Comparison of ENCODE assay signal across 1 cellular context in the genomic region with DNA sequence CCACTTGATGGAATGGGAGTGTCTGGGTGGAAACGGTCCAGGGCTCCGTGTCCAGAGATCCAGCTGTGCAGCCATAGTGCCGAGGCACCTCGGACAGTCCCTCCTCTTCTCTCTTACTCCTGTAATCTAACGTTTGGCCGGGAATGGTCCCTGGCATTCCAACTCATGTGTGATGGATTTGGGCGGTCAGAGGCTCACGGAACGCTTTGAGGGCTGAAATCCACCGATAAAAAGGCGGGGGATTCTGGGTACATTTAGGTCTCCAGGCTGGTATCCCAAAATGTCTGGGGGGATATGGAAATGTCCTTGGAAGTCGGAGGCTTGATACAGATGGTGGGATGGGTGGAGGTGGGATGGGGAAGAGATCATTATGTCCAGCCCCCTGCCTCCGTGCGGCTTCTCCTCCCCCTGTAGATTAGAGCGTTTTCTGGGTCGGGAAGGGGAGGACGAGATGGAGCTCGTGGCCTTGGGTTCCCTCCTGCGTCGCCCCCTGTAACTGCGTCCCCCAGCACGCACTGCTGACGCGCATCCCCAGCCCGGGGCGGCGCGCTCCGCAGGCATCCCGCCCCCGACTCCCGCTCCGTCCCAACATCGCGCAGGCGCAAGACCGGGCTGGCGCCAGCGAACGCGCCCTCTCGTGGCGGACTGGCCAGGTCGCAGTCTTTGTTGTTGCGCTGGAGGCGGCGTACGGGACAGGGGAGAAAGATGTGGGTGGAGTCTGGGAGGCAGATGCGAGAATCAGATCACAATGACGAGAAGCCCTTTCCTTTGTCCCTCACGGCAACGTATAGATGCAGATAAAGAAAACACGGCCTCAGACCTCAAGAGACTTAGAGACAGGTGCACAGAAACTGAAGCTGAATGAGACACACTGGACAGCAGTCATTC.
TF ChIP-seq lines count a peak whose summit lies in the region.

No MANE protein-coding gene starts in this region.

TF ChIP-seq in GM12878, 131 proteins besides CTCF, POLR2A, EP300 and RAD21 (continued from another document and continues in another):
- no peak for TF ChIP-seq BCL11A (IDR thresholded peaks at IDR 0.05; ENCODE audit: low read depth, low read length)
- 0 out of 2 replicates have a peak, but pooled peaks have one; percentile 61 for TF ChIP-seq HDGF (IDR thresholded peaks at IDR 0.05)
- TF ChIP-seq, protein P1, sequence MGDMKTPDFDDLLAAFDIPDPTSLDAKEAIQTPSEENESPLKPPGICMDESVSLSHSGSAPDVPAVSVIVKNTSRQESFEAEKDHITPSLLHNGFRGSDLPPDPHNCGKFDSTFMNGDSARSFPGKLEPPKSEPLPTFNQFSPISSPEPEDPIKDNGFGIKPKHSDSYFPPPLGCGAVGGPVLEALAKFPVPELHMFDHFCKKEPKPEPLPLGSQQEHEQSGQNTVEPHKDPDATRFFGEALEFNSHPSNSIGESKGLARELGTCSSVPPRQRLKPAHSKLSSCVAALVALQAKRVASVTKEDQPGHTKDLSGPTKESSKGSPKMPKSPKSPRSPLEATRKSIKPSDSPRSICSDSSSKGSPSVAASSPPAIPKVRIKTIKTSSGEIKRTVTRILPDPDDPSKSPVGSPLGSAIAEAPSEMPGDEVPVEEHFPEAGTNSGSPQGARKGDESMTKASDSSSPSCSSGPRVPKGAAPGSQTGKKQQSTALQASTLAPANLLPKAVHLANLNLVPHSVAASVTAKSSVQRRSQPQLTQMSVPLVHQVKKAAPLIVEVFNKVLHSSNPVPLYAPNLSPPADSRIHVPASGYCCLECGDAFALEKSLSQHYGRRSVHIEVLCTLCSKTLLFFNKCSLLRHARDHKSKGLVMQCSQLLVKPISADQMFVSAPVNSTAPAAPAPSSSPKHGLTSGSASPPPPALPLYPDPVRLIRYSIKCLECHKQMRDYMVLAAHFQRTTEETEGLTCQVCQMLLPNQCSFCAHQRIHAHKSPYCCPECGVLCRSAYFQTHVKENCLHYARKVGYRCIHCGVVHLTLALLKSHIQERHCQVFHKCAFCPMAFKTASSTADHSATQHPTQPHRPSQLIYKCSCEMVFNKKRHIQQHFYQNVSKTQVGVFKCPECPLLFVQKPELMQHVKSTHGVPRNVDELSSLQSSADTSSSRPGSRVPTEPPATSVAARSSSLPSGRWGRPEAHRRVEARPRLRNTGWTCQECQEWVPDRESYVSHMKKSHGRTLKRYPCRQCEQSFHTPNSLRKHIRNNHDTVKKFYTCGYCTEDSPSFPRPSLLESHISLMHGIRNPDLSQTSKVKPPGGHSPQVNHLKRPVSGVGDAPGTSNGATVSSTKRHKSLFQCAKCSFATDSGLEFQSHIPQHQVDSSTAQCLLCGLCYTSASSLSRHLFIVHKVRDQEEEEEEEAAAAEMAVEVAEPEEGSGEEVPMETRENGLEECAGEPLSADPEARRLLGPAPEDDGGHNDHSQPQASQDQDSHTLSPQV (IDR thresholded peaks at IDR 0.05) = peak; percentile 49; the same call in 1 of the 2 replicates
- no peak; a peak in 2 of 4 replicates for TF ChIP-seq IKZF2 (IDR thresholded peaks at IDR 0.05)
- TF ChIP-seq, protein P2, sequence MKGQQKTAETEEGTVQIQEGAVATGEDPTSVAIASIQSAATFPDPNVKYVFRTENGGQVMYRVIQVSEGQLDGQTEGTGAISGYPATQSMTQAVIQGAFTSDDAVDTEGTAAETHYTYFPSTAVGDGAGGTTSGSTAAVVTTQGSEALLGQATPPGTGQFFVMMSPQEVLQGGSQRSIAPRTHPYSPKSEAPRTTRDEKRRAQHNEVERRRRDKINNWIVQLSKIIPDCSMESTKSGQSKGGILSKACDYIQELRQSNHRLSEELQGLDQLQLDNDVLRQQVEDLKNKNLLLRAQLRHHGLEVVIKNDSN (IDR thresholded peaks at IDR 0.05; ENCODE audit: borderline replicate concordance, extremely low read length, insufficient read depth, low read depth, low read length) = no peak
- peak; percentile 69; the same call in 1 of the 2 replicates for TF ChIP-seq YY1 (IDR thresholded peaks at IDR 0.05; ENCODE audit: low read depth, low read length)
- peak; percentile 16; the same call in 1 of the 2 replicates for TF ChIP-seq MTA2 (IDR thresholded peaks at IDR 0.05; ENCODE audit: low read depth)
- TF ChIP-seq EZH2 (IDR thresholded peaks at IDR 0.05; ENCODE audit: borderline replicate concordance, control insufficient read depth, low read depth, low read length) = no peak
- TF ChIP-seq TCF12 (IDR thresholded peaks at IDR 0.05; ENCODE audit: low read depth, low read length) = 0 out of 2 replicates have a peak, but pooled peaks have one; percentile 17
- TF ChIP-seq PML (IDR thresholded peaks at IDR 0.05; ENCODE audit: low read length) = no peak
- TF ChIP-seq, protein P3, sequence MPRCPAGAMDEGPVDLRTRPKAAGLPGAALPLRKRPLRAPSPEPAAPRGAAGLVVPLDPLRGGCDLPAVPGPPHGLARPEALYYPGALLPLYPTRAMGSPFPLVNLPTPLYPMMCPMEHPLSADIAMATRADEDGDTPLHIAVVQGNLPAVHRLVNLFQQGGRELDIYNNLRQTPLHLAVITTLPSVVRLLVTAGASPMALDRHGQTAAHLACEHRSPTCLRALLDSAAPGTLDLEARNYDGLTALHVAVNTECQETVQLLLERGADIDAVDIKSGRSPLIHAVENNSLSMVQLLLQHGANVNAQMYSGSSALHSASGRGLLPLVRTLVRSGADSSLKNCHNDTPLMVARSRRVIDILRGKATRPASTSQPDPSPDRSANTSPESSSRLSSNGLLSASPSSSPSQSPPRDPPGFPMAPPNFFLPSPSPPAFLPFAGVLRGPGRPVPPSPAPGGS (IDR thresholded peaks at IDR 0.05; ENCODE audit: borderline replicate concordance, insufficient read depth, low read depth, low read length, poor library complexity, severe bottlenecking) = peak; percentile 11
- TF ChIP-seq POLR2AphosphoS5 (IDR thresholded peaks at IDR 0.05; ENCODE audit: low read length) = 0 out of 2 replicates have a peak, but pooled peaks have one; percentile 28
- TF ChIP-seq SUPT20H (IDR thresholded peaks at IDR 0.05; ENCODE audit: borderline replicate concordance, control insufficient read depth, low read depth, low read length) = no peak
- TF ChIP-seq CEBPZ (IDR thresholded peaks at IDR 0.05; ENCODE audit: low read depth, low read length) = no peak
- no peak for TF ChIP-seq SRF (IDR thresholded peaks at IDR 0.05; ENCODE audit: low read depth in 2 of 2, low read length in 2 of 2)
- no peak for TF ChIP-seq CEBPB (IDR thresholded peaks at IDR 0.05; ENCODE audit: borderline replicate concordance in 1 of 2, low read depth in 2 of 2, low read length in 2 of 2)
- no peak for TF ChIP-seq ZNF384 (IDR thresholded peaks at IDR 0.05; ENCODE audit: borderline replicate concordance, low read depth, low read length)
- TF ChIP-seq PAX5 (IDR thresholded peaks at IDR 0.05; ENCODE audit: borderline replicate concordance, low read depth, low read length) = peak; percentile 11; the same call in 1 of the 2 replicates
- TF ChIP-seq BMI1 (IDR thresholded peaks at IDR 0.05; ENCODE audit: borderline replicate concordance) = no peak
- TF ChIP-seq BACH1 (IDR thresholded peaks at IDR 0.05; ENCODE audit: borderline replicate concordance) = no peak
- TF ChIP-seq SREBF1 (IDR thresholded peaks at IDR 0.05; ENCODE audit: low read length) = no peak
- TF ChIP-seq NFYA (IDR thresholded peaks at IDR 0.05; ENCODE audit: borderline replicate concordance, low read depth, low read length) = no peak
- TF ChIP-seq SIN3A (IDR thresholded peaks at IDR 0.05; ENCODE audit: low read depth, low read length) = 0 out of 2 replicates have a peak, but pooled peaks have one; percentile 38
- TF ChIP-seq, protein P4, sequence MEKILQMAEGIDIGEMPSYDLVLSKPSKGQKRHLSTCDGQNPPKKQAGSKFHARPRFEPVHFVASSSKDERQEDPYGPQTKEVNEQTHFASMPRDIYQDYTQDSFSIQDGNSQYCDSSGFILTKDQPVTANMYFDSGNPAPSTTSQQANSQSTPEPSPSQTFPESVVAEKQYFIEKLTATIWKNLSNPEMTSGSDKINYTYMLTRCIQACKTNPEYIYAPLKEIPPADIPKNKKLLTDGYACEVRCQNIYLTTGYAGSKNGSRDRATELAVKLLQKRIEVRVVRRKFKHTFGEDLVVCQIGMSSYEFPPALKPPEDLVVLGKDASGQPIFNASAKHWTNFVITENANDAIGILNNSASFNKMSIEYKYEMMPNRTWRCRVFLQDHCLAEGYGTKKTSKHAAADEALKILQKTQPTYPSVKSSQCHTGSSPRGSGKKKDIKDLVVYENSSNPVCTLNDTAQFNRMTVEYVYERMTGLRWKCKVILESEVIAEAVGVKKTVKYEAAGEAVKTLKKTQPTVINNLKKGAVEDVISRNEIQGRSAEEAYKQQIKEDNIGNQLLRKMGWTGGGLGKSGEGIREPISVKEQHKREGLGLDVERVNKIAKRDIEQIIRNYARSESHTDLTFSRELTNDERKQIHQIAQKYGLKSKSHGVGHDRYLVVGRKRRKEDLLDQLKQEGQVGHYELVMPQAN (conservative IDR thresholded peaks at IDR 0.05) = no peak; the same call in 1 of the 2 replicates
- TF ChIP-seq TCF7 (IDR thresholded peaks at IDR 0.05; ENCODE audit: borderline replicate concordance) = no peak
- no peak for TF ChIP-seq HDAC6 (IDR thresholded peaks at IDR 0.05; ENCODE audit: unreplicated experiment)
- TF ChIP-seq, protein P5, sequence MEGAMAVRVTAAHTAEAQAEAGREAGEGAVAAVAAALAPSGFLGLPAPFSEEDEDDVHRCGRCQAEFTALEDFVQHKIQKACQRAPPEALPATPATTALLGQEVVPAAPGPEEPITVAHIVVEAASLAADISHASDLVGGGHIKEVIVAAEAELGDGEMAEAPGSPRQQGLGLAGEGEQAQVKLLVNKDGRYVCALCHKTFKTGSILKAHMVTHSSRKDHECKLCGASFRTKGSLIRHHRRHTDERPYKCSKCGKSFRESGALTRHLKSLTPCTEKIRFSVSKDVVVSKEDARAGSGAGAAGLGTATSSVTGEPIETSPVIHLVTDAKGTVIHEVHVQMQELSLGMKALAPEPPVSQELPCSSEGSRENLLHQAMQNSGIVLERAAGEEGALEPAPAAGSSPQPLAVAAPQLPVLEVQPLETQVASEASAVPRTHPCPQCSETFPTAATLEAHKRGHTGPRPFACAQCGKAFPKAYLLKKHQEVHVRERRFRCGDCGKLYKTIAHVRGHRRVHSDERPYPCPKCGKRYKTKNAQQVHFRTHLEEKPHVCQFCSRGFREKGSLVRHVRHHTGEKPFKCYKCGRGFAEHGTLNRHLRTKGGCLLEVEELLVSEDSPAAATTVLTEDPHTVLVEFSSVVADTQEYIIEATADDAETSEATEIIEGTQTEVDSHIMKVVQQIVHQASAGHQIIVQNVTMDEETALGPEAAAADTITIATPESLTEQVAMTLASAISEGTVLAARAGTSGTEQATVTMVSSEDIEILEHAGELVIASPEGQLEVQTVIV (IDR thresholded peaks at IDR 0.05; ENCODE audit: borderline replicate concordance, partially characterized antibody) = no peak
- no peak for TF ChIP-seq STAT1 (conservative IDR thresholded peaks at IDR 0.05)
- TF ChIP-seq, protein P6, sequence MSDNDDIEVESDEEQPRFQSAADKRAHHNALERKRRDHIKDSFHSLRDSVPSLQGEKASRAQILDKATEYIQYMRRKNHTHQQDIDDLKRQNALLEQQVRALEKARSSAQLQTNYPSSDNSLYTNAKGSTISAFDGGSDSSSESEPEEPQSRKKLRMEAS (IDR thresholded peaks at IDR 0.05; ENCODE audit: low read depth, low read length) = no peak; the same call in 1 of the 2 replicates
- no peak for TF ChIP-seq CBFB (IDR thresholded peaks at IDR 0.05; ENCODE audit: low read depth)
- TF ChIP-seq, protein P7, sequence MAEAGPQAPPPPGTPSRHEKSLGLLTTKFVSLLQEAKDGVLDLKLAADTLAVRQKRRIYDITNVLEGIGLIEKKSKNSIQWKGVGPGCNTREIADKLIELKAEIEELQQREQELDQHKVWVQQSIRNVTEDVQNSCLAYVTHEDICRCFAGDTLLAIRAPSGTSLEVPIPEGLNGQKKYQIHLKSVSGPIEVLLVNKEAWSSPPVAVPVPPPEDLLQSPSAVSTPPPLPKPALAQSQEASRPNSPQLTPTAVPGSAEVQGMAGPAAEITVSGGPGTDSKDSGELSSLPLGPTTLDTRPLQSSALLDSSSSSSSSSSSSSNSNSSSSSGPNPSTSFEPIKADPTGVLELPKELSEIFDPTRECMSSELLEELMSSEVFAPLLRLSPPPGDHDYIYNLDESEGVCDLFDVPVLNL (IDR thresholded peaks at IDR 0.05; ENCODE audit: low read depth, low read length) = 0 out of 2 replicates have a peak, but pooled peaks have one; percentile 19
- TF ChIP-seq, protein P8, sequence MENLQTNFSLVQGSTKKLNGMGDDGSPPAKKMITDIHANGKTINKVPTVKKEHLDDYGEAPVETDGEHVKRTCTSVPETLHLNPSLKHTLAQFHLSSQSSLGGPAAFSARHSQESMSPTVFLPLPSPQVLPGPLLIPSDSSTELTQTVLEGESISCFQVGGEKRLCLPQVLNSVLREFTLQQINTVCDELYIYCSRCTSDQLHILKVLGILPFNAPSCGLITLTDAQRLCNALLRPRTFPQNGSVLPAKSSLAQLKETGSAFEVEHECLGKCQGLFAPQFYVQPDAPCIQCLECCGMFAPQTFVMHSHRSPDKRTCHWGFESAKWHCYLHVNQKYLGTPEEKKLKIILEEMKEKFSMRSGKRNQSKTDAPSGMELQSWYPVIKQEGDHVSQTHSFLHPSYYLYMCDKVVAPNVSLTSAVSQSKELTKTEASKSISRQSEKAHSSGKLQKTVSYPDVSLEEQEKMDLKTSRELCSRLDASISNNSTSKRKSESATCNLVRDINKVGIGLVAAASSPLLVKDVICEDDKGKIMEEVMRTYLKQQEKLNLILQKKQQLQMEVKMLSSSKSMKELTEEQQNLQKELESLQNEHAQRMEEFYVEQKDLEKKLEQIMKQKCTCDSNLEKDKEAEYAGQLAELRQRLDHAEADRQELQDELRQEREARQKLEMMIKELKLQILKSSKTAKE (IDR thresholded peaks at IDR 0.05; ENCODE audit: low read depth, poor library complexity, severe bottlenecking) = no peak
- peak; percentile 76 for TF ChIP-seq CREM (IDR thresholded peaks at IDR 0.05; ENCODE audit: low read depth)
- no peak for TF ChIP-seq STAT3 (IDR thresholded peaks at IDR 0.05; ENCODE audit: low read depth, low read length)
